Comparison of ENCODE assay signal across 8 cellular contexts in the genomic region with DNA sequence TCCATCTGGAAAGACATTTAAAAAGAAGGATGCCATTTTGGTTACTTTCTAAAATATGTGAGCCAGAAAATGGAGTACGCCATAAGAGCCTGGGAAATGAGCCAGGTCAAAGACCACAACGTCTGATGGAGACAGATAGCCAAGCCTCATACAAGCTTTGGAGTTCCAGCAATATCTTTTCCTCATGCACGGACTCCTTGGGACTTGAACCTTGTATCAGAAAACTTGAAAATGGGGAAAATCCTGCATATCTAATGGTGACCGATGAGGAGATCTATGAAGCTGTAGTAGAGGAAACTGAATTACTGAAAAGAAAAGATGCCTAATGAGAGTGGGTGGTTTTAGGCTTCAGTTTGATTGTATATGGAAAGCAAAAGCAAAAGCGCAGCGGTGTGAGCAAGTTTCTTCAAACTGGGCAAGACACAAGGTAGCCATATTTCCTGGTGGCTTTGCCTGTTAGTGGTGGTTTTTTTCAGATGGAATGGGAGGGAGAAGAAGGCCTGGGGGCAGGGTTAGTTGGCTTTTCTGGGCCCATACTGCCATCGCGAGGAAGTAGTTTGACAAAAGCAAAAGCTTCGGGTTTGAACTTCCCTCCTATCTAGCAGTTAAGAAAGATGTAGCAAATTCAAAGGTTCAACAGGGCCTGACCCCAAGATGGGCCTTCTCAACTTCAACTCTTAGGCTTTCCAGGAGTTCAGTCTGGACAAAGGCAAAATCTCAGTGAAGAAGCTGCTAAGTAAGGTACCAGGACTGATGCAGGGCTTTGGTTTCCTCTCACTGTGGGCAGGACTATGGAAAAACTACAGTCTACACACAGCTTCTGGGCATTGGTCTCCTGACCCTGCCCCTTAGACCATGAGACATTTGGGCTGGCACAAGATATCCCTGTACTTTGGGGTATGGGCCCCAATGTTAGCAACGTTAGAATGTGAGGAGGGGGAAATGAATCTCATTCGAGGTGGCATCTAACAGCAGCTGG.
A peak's percentile ranks its signal among the peaks of the same experiment; 100 is the strongest.
DNase-seq lines count a peak whose midpoint lies in the region; TF ChIP-seq lines count a peak whose summit lies in the region.

No MANE protein-coding gene starts in this region.

- no peaks in the 10 kb centered on the region for H3F3A ChIP-seq in GM23248 (ENCODE audit: insufficient read depth)

- H2AFZ ChIP-seq in GM23248 = no peak overlapping the region

- no peaks in the 10 kb centered on the region for H3K79me2 ChIP-seq in GM23248 (ENCODE audit: insufficient read depth)

- no peaks in the 10 kb centered on the region for H3K9me2 ChIP-seq in GM23248 (ENCODE audit: insufficient read depth)

- no peaks in the 10 kb centered on the region for H3K9me3 ChIP-seq in GM23248 (ENCODE audit: low read depth)

- no peak overlapping the region for H3K27ac Mint-ChIP-seq in endothelial cell (ENCODE audit: unreplicated experiment)

- no peak overlapping the region for H3K4me3 ChIP-seq in GM23248

- peaks cover 9% of the 10 kb centered on the region for H3K4me1 Mint-ChIP-seq in endothelial cell (ENCODE audit: unreplicated experiment)

- H3K27me3 ChIP-seq in GM23248 (replicated peaks; ENCODE audit: insufficient read depth) = no peaks in the 10 kb centered on the region

- no peak overlapping the region for H3K4me3 Mint-ChIP-seq in endothelial cell (ENCODE audit: unreplicated experiment)

- 56 to 70% methylated on average over 8 to 11 of the region's 11 CpGs for WGBS in GM23248 (ENCODE audit: low coverage in 1 of 2, low lambda C conversion rate in 2 of 2, missing lambda C conversion rate in 2 of 2), 2 experiments

- no peaks in the 10 kb centered on the region for H3K36me3 ChIP-seq in GM23248 (ENCODE audit: low read depth)

- no peaks in the 10 kb centered on the region for H4K20me1 ChIP-seq in GM23248 (ENCODE audit: insufficient read depth)

- H3K4me1 ChIP-seq in GM23248 (ENCODE audit: insufficient read depth) = no peaks in the 10 kb centered on the region

- no peaks in the 10 kb centered on the region for H3K9me3 Mint-ChIP-seq in endothelial cell (ENCODE audit: unreplicated experiment)

- peaks cover 6% of the 10 kb centered on the region for H3K36me3 Mint-ChIP-seq in endothelial cell (ENCODE audit: low read depth, unreplicated experiment)

- no peak overlapping the region for H3K4me2 ChIP-seq in GM23248 (ENCODE audit: unreplicated experiment)

- in situ Hi-C loops in GM23248 (cut with MboI) = no loop called here

- H3K27ac ChIP-seq in GM23248 = no peak overlapping the region

- no peaks in the 10 kb centered on the region for H3K27me3 Mint-ChIP-seq in endothelial cell (ENCODE audit: unreplicated experiment)

- H3K9ac ChIP-seq in GM23248 = no peak overlapping the region

- TF ChIP-seq CTCF in GM12872 (IDR thresholded peaks at IDR 0.05; ENCODE audit: insufficient read depth, low read depth, low read length) = 0 out of 3 replicates have a peak, but pooled peaks have one; percentile 2
- TF ChIP-seq CTCF in endothelial cell (IDR thresholded peaks at IDR 0.05; ENCODE audit: unreplicated experiment) = no peak

- DNase-seq in GM23248 (peak; percentile 18), NCI-H187 (lab: John Stamatoyannopoulos, UW) (peak; percentile 32 to 37), glomerular endothelial cell (ENCODE audit: extremely low read depth, low read depth, low spot score) (peak; percentile 64), smooth muscle cell of the brain vasculature (ENCODE audit: low read depth, low spot score) (peak; percentile 47), NCI-H2107 treated with DMSO at 0.1 percent for 48 hours (lab: John Stamatoyannopoulos, UW; ENCODE audit: unreplicated experiment) (no peak), endothelial cell (ENCODE audit: low spot score) (no peak)
- peak; percentile 86 to 90 for DNase-seq in activated T-cell treated with anti-CD3 and anti-CD28 coated beads, Interleukin-2, amount 50 U/mL, for 48 hours

Comparison
In these comparisons a context has a peak if more than half of its experiments do, and no peak if none do; other contexts are left out.
1. DNase-seq: peak in GM23248 (single experiment), NCI-H187 (2 of 2), activated T-cell treated with anti-CD3 and anti-CD28 coated beads, Interleukin-2, amount 50 U/mL, for 48 hours (2 of 2), glomerular endothelial cell (single experiment) and smooth muscle cell of the brain vasculature (single experiment); none in NCI-H2107 treated with DMSO at 0.1 percent for 48 hours (single experiment) and endothelial cell (single experiment).